1 cellular context compared by ENCODE assay signal in the genomic region with DNA sequence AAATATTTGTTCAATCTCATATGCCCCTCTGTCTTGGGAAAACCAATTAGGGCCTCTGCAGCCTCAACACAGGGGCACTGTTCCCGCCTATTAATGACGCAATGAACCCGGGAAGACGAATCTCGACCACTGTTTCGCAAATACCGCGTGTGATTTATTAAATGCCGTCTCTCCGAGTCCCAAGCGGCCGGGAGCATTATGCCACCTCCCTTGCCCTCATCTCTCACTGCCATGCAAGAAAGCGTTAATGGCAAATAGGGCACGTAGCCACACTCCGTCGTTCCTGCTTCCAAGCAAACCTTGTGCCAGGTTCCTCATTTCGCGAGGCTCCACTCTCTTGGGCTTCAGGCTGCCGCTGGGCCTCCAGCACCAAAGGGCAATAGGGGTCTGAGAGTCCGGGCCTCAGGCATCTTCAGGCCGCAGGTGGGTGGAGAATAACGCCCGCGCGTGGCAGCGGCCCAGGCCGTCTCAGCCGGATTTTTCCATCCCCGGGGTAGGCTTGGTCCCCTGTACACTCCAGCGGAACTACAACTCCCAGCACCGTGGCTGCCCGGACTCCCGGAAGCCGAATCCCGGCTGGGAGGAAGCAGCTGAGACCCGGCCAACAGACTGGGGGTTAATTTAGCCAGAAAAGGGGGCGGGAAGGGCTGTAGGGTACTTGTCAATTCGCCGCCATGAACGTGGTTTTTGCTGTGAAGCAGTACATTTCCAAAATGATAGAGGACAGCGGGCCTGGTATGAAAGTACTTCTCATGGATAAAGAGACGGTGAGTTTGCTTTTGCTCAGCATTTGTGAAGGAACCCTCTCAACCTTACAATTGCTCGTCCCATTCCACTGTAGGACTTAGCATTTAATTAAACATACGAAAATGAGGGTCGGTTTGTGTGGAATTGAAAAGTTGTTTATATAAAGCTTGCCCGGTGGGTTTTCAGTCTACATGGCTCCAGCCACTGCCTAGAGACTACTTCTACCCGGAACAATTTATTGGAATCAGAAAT.
TF ChIP-seq lines count a peak whose summit lies in the region.

A gene with protein sequence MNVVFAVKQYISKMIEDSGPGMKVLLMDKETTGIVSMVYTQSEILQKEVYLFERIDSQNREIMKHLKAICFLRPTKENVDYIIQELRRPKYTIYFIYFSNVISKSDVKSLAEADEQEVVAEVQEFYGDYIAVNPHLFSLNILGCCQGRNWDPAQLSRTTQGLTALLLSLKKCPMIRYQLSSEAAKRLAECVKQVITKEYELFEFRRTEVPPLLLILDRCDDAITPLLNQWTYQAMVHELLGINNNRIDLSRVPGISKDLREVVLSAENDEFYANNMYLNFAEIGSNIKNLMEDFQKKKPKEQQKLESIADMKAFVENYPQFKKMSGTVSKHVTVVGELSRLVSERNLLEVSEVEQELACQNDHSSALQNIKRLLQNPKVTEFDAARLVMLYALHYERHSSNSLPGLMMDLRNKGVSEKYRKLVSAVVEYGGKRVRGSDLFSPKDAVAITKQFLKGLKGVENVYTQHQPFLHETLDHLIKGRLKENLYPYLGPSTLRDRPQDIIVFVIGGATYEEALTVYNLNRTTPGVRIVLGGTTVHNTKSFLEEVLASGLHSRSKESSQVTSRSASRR (plus strand): TSS at position 593 of the 999 bp plus-strand sequence. CDS start 82 bp downstream, at position 675.

TF ChIP-seq in HEK293, 187 proteins besides CTCF, POLR2A, EP300 and RAD21 (continued from another document and continues in another):
- TF ChIP-seq, protein P1, sequence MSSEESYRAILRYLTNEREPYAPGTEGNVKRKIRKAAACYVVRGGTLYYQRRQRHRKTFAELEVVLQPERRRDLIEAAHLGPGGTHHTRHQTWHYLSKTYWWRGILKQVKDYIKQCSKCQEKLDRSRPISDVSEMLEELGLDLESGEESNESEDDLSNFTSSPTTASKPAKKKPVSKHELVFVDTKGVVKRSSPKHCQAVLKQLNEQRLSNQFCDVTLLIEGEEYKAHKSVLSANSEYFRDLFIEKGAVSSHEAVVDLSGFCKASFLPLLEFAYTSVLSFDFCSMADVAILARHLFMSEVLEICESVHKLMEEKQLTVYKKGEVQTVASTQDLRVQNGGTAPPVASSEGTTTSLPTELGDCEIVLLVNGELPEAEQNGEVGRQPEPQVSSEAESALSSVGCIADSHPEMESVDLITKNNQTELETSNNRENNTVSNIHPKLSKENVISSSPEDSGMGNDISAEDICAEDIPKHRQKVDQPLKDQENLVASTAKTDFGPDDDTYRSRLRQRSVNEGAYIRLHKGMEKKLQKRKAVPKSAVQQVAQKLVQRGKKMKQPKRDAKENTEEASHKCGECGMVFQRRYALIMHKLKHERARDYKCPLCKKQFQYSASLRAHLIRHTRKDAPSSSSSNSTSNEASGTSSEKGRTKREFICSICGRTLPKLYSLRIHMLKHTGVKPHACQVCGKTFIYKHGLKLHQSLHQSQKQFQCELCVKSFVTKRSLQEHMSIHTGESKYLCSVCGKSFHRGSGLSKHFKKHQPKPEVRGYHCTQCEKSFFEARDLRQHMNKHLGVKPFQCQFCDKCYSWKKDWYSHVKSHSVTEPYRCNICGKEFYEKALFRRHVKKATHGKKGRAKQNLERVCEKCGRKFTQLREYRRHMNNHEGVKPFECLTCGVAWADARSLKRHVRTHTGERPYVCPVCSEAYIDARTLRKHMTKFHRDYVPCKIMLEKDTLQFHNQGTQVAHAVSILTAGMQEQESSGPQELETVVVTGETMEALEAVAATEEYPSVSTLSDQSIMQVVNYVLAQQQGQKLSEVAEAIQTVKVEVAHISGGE (tag by site-specific recombination; conservative IDR thresholded peaks at IDR 0.05; ENCODE audit: low read depth), result peak; percentile 99
- TF ChIP-seq YY2 (tag by site-specific recombination; IDR thresholded peaks at IDR 0.05) (peak; percentile 67; the same call in 1 of the 2 replicates), ZNF423 (tag by site-specific recombination; IDR thresholded peaks at IDR 0.05) (no peak), TCF7L2 (IDR thresholded peaks at IDR 0.05; ENCODE audit: borderline replicate concordance, low read depth, low read length) (peak; percentile 12; the same call in 1 of the 2 replicates), ZFHX2 (tag by site-specific recombination; conservative IDR thresholded peaks at IDR 0.05) (peak; percentile 87), ZNF174 (tag by site-specific recombination; IDR thresholded peaks at IDR 0.05) (no peak), ZNF621 (tag by site-specific recombination; IDR thresholded peaks at IDR 0.05) (no peak), ZNF777 (tag by site-specific recombination; IDR thresholded peaks at IDR 0.05; ENCODE audit: borderline replicate concordance) (peak; percentile 67; the same call in 1 of the 2 replicates), KLF10 (tag by site-specific recombination; IDR thresholded peaks at IDR 0.05) (peak; percentile 62), ZNF624 (tag by site-specific recombination; IDR thresholded peaks at IDR 0.05) (no peak), REPIN1 (tag by site-specific recombination; IDR thresholded peaks at IDR 0.05; ENCODE audit: low read depth) (no peak; the same call in 1 of the 2 replicates), RBAK (tag by site-specific recombination; IDR thresholded peaks at IDR 0.05) (no peak), ZBTB48 (tag by site-specific recombination; IDR thresholded peaks at IDR 0.05) (peak; percentile 78), ZNF596 (tag by site-specific recombination; IDR thresholded peaks at IDR 0.05) (no peak), ZNF394 (tag by site-specific recombination; IDR thresholded peaks at IDR 0.05; ENCODE audit: borderline replicate concordance) (peak; percentile 77; the same call in 1 of the 2 replicates), GLIS1 (tag by site-specific recombination; IDR thresholded peaks at IDR 0.05) (peak; percentile 57), MYNN (tag by site-specific recombination; IDR thresholded peaks at IDR 0.05; ENCODE audit: borderline replicate concordance) (no peak), GLIS2 (tag by site-specific recombination; IDR thresholded peaks at IDR 0.05) (peak; percentile 72), ZNF16 (tag by site-specific recombination; IDR thresholded peaks at IDR 0.05; ENCODE audit: low read depth) (no peak), OVOL3 (tag by site-specific recombination; IDR thresholded peaks at IDR 0.05) (peak; percentile 48; the same call in 1 of the 2 replicates), ZXDB (tag by site-specific recombination; IDR thresholded peaks at IDR 0.05) (peak; percentile 100), SP3 (tag by site-specific recombination; IDR thresholded peaks at IDR 0.05) (peak; percentile 76), BCL11A (tag by site-specific recombination; IDR thresholded peaks at IDR 0.05; ENCODE audit: low read depth) (peak; percentile 24; the same call in 1 of the 2 replicates), ZNF501 (tag by site-specific recombination; IDR thresholded peaks at IDR 0.05) (peak; percentile 97), ZNF48 (tag by site-specific recombination; IDR thresholded peaks at IDR 0.05) (no peak), HOXC10 (CRISPR knock-in tag; IDR thresholded peaks at IDR 0.05) (no peak), OSR2 (tag by site-specific recombination; IDR thresholded peaks at IDR 0.05) (peak; percentile 34; the same call in 1 of the 2 replicates), ZNF510 (tag by site-specific recombination; IDR thresholded peaks at IDR 0.05; ENCODE audit: insufficient replicate concordance) (no peak)
- TF ChIP-seq, protein P2, sequence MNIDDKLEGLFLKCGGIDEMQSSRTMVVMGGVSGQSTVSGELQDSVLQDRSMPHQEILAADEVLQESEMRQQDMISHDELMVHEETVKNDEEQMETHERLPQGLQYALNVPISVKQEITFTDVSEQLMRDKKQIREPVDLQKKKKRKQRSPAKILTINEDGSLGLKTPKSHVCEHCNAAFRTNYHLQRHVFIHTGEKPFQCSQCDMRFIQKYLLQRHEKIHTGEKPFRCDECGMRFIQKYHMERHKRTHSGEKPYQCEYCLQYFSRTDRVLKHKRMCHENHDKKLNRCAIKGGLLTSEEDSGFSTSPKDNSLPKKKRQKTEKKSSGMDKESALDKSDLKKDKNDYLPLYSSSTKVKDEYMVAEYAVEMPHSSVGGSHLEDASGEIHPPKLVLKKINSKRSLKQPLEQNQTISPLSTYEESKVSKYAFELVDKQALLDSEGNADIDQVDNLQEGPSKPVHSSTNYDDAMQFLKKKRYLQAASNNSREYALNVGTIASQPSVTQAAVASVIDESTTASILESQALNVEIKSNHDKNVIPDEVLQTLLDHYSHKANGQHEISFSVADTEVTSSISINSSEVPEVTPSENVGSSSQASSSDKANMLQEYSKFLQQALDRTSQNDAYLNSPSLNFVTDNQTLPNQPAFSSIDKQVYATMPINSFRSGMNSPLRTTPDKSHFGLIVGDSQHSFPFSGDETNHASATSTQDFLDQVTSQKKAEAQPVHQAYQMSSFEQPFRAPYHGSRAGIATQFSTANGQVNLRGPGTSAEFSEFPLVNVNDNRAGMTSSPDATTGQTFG (tag by site-specific recombination; IDR thresholded peaks at IDR 0.05; ENCODE audit: borderline replicate concordance), result no peak
- TF ChIP-seq, protein P3, sequence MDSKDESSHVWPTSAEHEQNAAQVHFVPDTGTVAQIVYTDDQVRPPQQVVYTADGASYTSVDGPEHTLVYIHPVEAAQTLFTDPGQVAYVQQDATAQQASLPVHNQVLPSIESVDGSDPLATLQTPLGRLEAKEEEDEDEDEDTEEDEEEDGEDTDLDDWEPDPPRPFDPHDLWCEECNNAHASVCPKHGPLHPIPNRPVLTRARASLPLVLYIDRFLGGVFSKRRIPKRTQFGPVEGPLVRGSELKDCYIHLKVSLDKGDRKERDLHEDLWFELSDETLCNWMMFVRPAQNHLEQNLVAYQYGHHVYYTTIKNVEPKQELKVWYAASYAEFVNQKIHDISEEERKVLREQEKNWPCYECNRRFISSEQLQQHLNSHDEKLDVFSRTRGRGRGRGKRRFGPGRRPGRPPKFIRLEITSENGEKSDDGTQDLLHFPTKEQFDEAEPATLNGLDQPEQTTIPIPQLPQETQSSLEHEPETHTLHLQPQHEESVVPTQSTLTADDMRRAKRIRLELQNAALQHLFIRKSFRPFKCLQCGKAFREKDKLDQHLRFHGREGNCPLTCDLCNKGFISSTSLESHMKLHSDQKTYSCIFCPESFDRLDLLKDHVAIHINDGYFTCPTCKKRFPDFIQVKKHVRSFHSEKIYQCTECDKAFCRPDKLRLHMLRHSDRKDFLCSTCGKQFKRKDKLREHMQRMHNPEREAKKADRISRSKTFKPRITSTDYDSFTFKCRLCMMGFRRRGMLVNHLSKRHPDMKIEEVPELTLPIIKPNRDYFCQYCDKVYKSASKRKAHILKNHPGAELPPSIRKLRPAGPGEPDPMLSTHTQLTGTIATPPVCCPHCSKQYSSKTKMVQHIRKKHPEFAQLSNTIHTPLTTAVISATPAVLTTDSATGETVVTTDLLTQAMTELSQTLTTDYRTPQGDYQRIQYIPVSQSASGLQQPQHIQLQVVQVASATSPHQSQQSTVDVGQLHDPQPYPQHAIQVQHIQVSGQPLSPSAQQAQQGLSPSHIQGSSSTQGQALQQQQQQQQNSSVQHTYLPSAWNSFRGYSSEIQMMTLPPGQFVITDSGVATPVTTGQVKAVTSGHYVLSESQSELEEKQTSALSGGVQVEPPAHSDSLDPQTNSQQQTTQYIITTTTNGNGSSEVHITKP (tag by site-specific recombination; IDR thresholded peaks at IDR 0.05), result peak; percentile 98
- TF ChIP-seq, protein P4, sequence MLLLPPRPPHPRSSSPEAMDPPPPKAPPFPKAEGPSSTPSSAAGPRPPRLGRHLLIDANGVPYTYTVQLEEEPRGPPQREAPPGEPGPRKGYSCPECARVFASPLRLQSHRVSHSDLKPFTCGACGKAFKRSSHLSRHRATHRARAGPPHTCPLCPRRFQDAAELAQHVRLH (tag by site-specific recombination; IDR thresholded peaks at IDR 0.05), result peak; percentile 84
- TF ChIP-seq, protein P5, sequence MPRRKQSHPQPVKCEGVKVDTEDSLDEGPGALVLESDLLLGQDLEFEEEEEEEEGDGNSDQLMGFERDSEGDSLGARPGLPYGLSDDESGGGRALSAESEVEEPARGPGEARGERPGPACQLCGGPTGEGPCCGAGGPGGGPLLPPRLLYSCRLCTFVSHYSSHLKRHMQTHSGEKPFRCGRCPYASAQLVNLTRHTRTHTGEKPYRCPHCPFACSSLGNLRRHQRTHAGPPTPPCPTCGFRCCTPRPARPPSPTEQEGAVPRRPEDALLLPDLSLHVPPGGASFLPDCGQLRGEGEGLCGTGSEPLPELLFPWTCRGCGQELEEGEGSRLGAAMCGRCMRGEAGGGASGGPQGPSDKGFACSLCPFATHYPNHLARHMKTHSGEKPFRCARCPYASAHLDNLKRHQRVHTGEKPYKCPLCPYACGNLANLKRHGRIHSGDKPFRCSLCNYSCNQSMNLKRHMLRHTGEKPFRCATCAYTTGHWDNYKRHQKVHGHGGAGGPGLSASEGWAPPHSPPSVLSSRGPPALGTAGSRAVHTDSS (tag by site-specific recombination; IDR thresholded peaks at IDR 0.05), result 0 out of 2 replicates have a peak, but pooled peaks have one; percentile 19
- TF ChIP-seq, protein P6, sequence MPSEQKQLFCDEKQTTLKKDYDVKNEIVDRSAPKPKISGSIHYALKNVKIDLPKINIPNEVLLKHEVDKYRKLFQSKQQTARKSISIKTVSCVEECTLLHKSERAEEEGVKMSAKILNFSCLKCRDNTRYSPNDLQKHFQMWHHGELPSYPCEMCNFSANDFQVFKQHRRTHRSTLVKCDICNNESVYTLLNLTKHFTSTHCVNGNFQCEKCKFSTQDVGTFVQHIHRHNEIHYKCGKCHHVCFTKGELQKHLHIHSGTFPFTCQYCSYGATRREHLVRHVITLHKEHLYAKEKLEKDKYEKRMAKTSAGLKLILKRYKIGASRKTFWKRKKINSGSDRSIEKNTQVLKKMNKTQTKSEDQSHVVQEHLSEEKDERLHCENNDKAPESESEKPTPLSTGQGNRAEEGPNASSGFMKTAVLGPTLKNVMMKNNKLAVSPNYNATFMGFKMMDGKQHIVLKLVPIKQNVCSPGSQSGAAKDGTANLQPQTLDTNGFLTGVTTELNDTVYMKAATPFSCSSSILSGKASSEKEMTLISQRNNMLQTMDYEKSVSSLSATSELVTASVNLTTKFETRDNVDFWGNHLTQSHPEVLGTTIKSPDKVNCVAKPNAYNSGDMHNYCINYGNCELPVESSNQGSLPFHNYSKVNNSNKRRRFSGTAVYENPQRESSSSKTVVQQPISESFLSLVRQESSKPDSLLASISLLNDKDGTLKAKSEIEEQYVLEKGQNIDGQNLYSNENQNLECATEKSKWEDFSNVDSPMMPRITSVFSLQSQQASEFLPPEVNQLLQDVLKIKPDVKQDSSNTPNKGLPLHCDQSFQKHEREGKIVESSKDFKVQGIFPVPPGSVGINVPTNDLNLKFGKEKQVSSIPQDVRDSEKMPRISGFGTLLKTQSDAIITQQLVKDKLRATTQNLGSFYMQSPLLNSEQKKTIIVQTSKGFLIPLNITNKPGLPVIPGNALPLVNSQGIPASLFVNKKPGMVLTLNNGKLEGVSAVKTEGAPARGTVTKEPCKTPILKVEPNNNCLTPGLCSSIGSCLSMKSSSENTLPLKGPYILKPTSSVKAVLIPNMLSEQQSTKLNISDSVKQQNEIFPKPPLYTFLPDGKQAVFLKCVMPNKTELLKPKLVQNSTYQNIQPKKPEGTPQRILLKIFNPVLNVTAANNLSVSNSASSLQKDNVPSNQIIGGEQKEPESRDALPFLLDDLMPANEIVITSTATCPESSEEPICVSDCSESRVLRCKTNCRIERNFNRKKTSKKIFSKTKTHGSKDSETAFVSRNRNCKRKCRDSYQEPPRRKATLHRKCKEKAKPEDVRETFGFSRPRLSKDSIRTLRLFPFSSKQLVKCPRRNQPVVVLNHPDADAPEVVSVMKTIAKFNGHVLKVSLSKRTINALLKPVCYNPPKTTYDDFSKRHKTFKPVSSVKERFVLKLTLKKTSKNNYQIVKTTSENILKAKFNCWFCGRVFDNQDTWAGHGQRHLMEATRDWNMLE (tag by site-specific recombination; conservative IDR thresholded peaks at IDR 0.05; ENCODE audit: low read depth), result peak; percentile 80
